In the genomic region with DNA sequence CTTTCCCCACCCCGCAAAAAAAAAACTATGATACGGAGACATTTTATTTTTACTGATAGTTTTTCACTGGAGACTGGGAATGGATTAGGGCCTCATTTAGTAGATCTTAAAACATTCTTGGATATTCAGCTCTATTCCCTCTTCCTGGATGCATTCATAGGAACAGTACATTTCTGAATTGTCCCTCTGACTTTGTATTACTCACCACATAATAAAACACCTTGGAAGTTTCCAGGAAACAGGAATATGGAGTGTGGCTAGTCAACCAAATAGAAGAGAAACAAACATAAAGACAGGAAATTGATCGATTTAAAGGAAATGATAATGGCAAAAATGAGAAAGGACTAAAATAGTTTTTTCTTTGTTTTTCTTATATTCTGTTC, we compare ENCODE assay signal across 10 cellular contexts.
A peak's percentile ranks its signal among the peaks of the same experiment; 100 is the strongest.
DNase-seq lines count a peak whose midpoint lies in the region; ATAC-seq, FAIRE-seq and TF ChIP-seq lines count a peak whose summit lies in the region.
"Had no signal": no experiment of that assay in that cellular context is flagged by ENCODE, and none has a peak within 500 bp of the region (broad histone marks: within the 10 kb centered on the region; RNA-seq: fewer than 3 reads in every experiment).

No MANE protein-coding gene starts in this region.

- H3K9me3 ChIP-seq in HepG2 (ENCODE audit: low read length) = no peaks in the 10 kb centered on the region
- H3K9me3 ChIP-seq in right lobe of liver = no peaks in the 10 kb centered on the region
- no peaks in the 10 kb centered on the region for H3K9me3 ChIP-seq in PC-9 (ENCODE audit: insufficient read depth, low read depth)
- peaks cover 10% of the 10 kb centered on the region for H3K9me3 ChIP-seq in endodermal cell (ENCODE audit: control insufficient read depth, low read length)
- no peaks in the 10 kb centered on the region for H3K9me3 ChIP-seq in mesenchymal stem cell (ENCODE audit: control insufficient read depth, low read length)

- H2AK5ac ChIP-seq in mesenchymal stem cell (ENCODE audit: low read length, severe bottlenecking) = no peak overlapping the region

- H2BK12ac ChIP-seq in mesenchymal stem cell (ENCODE audit: low read length in 2 of 2) = no peak overlapping the region

- CTCF ChIA-PET in HepG2 (lab: Yijun Ruan, JAX; ENCODE audit: low intra/inter-chr PET ratio, low total read pairs) = no interaction called here
- CTCF ChIA-PET in PC-9 (lab: Charles Lee) = no interaction called here

- no peak overlapping the region for H4K91ac ChIP-seq in mesenchymal stem cell (ENCODE audit: low read length)

- no peak for DNase-seq in HepG2 (ENCODE audit: low spot score)
- no peak for DNase-seq in right lobe of liver
- no peak for DNase-seq in PC-9
- DNase-seq in endodermal cell = no peak
- no peak for DNase-seq in type B pancreatic cell (ENCODE audit: extremely low spot score, unreplicated experiment)
- no peak for DNase-seq in NOMO-1 treated with DMSO at 0.1 percent for 48 hours (lab: John Stamatoyannopoulos, UW; ENCODE audit: unreplicated experiment)
- no peak for DNase-seq in mesenchymal stem cell

- H2BK120ac ChIP-seq in mesenchymal stem cell (ENCODE audit: low read depth, low read length) = no peak overlapping the region

- no peak overlapping the region for H3K18ac ChIP-seq in mesenchymal stem cell (ENCODE audit: low read depth in 1 of 2, low read length in 2 of 2)

- H3K36me3 Mint-ChIP-seq in endodermal cell (ENCODE audit: low read depth) = no peaks in the 10 kb centered on the region
- H3K36me3 Mint-ChIP-seq in type B pancreatic cell = no peaks in the 10 kb centered on the region

- POLR2A ChIA-PET in HepG2 (lab: Yijun Ruan, JAX) = no interaction called here
- POLR2A ChIA-PET in PC-9 (lab: Charles Lee; ENCODE audit: unreplicated experiment) = interaction anchor here (0.6 kb wide), 1 partner anchor 781 kb away, joined by 6 read pairs; a partner anchor contains a TSS

- intact Hi-C loops in HepG2 (cut with micrococcal nuclease; ENCODE audit: unreplicated experiment) = no loop called here
- intact Hi-C loops in right lobe of liver (cut with DNase I) = no loop called here
- intact Hi-C loops in PC-9 (cut with micrococcal nuclease; ENCODE audit: unreplicated experiment) = loop anchor here (5.0 kb wide), 2 partner anchors 86 to 131 kb away; a partner anchor contains a TSS

- no peak for TF ChIP-seq POLR2A in HepG2 (IDR thresholded peaks at IDR 0.05; ENCODE audit: insufficient read depth in 1 of 2, low read depth in 2 of 2, low read length in 2 of 2)
- TF ChIP-seq POLR2A in right lobe of liver (IDR thresholded peaks at IDR 0.05) = no peak

- H3K36me3 ChIP-seq in HepG2 (replicated peaks in 1 of 2; ENCODE audit: control insufficient read depth in 1 of 2, insufficient read depth in 2 of 2, low read length in 2 of 2) = no peaks in the 10 kb centered on the region
- no peaks in the 10 kb centered on the region for H3K36me3 ChIP-seq in right lobe of liver
- no peaks in the 10 kb centered on the region for H3K36me3 ChIP-seq in PC-9 (ENCODE audit: low read depth)
- H3K36me3 ChIP-seq in endodermal cell (ENCODE audit: control insufficient read depth, insufficient read depth, low read length) = no peaks in the 10 kb centered on the region
- no peaks in the 10 kb centered on the region for H3K36me3 ChIP-seq in mesenchymal stem cell (ENCODE audit: control insufficient read depth in 1 of 2, insufficient read depth in 2 of 2, low read depth in 1 of 2, low read length in 2 of 2)

- H3K79me1 ChIP-seq in mesenchymal stem cell (replicated peaks; ENCODE audit: low read length, poor library complexity, severe bottlenecking) = no peaks in the 10 kb centered on the region

- 65% methylated on average over 3 of the region's 3 CpGs for WGBS in HepG2 (ENCODE audit: low lambda C conversion rate)
- WGBS in right lobe of liver (ENCODE audit: insufficient coverage, low coverage, low lambda C conversion rate, missing lambda C conversion rate) = 55% methylated on average over 3 of the region's 3 CpGs
- WGBS in endodermal cell (ENCODE audit: insufficient coverage in 1 of 2, insufficient read length in 1 of 2), 2 experiments = 0 to 69% methylated on average over 1 to 3 of the region's 3 CpGs
- WGBS in mesenchymal stem cell = 0% methylated on average over 1 of the region's 3 CpGs

- H3K27me3 Mint-ChIP-seq in endodermal cell (ENCODE audit: insufficient read depth) = peaks cover 23% of the 10 kb centered on the region
- peaks cover 23% of the 10 kb centered on the region for H3K27me3 Mint-ChIP-seq in type B pancreatic cell

- H2AFZ ChIP-seq in HepG2 (ENCODE audit: low read length) (no peak overlapping the region), PC-9 (no peak overlapping the region; the same call in 1 of the 2 replicates), mesenchymal stem cell (ENCODE audit: low read depth, low read length) (no peak overlapping the region)

- BruUV-seq in HepG2 (replicated peaks; lab: Mats Ljungman, UMichigan) (no TSS peak), PC-9 (replicated peaks; lab: Mats Ljungman, UMichigan) (no TSS peak)

- no peak overlapping the region for H3K27ac ChIP-seq in HepG2 (ENCODE audit: extremely low read length, insufficient read depth, low read length)
- H3K27ac ChIP-seq in right lobe of liver = no peak overlapping the region
- no peak overlapping the region for H3K27ac ChIP-seq in PC-9
- H3K27ac ChIP-seq in endodermal cell (ENCODE audit: low read depth, low read length) = no peak overlapping the region
- no peak overlapping the region for H3K27ac ChIP-seq in mesenchymal stem cell (ENCODE audit: low read length, poor library complexity, severe bottlenecking)

- H3K4me3 ChIP-seq in HepG2 (replicated peaks in 1 of 3; ENCODE audit: insufficient read depth in 1 of 3, low read depth in 2 of 3, low read length in 3 of 3) (peak overlapping the region in 1 of 3 experiments; percentile 57; a peak in 1 of 6 replicates), right lobe of liver (no peak overlapping the region), PC-9 (peak overlapping the region; percentile 79; the same call in 1 of the 2 replicates), endodermal cell (ENCODE audit: low read length) (peak overlapping the region; percentile 93), mesenchymal stem cell (ENCODE audit: insufficient read depth in 1 of 2, low read depth in 1 of 2, low read length in 2 of 2) (peak overlapping the region in 1 of 2 experiments; percentile 87)

- H3K27me3 ChIP-seq in HepG2 (ENCODE audit: control insufficient read depth in 1 of 2, insufficient read depth in 2 of 2, low read length in 2 of 2) (no peaks in the 10 kb centered on the region; a peak in 1 of 5 replicates), right lobe of liver (no peaks in the 10 kb centered on the region), PC-9 (ENCODE audit: insufficient read depth, low read depth) (no peaks in the 10 kb centered on the region), endodermal cell (ENCODE audit: control insufficient read depth, insufficient read depth, low read length, poor library complexity, severe bottlenecking) (peaks cover 6% of the 10 kb centered on the region), mesenchymal stem cell (ENCODE audit: control insufficient read depth in 1 of 2, insufficient read depth in 1 of 2, low read length in 2 of 2) (peaks cover 8 to 10% of the 10 kb centered on the region in 2 experiments)

- H3K9me2 ChIP-seq in PC-9 (ENCODE audit: insufficient read depth) = no peaks in the 10 kb centered on the region

- in situ Hi-C loops in HepG2 (cut with HindIII; ENCODE audit: extremely low pct_ligation_motif_present, low pct_unique_long_range_greater_than_20kb) = no loop called here

- TF ChIP-seq CTCF in HepG2 (CRISPR knock-in tag; IDR thresholded peaks at IDR 0.05) (no peak), right lobe of liver (IDR thresholded peaks at IDR 0.05) (no peak), PC-9 (conservative IDR thresholded peaks at IDR 0.05) (no peak), endodermal cell (conservative IDR thresholded peaks at IDR 0.05) (no peak), type B pancreatic cell (conservative IDR thresholded peaks at IDR 0.05) (no peak)

- H2BK5ac ChIP-seq in mesenchymal stem cell (ENCODE audit: low read depth, low read length, poor library complexity, severe bottlenecking) = no peak overlapping the region

- no peak overlapping the region for H2BK15ac ChIP-seq in mesenchymal stem cell (ENCODE audit: low read depth, poor library complexity, severe bottlenecking)

- TF ChIP-seq EP300 in HepG2 (IDR thresholded peaks at IDR 0.05; ENCODE audit: low read depth in 2 of 2, low read length in 2 of 2) (no peak), HepG2 (CRISPR knock-in tag; IDR thresholded peaks at IDR 0.05; ENCODE audit: borderline replicate concordance) (no peak)

- no peak overlapping the region for H4K8ac ChIP-seq in mesenchymal stem cell (ENCODE audit: low read length)

- H3K23ac ChIP-seq in mesenchymal stem cell (ENCODE audit: low read length in 2 of 2) = no peak overlapping the region

- no peak for TF ChIP-seq RAD21 in HepG2 (CRISPR knock-in tag; IDR thresholded peaks at IDR 0.05)

- no peak overlapping the region for H3K4ac ChIP-seq in mesenchymal stem cell (ENCODE audit: low read depth in 1 of 2, low read length in 2 of 2)

- H3K4me1 ChIP-seq in HepG2 (ENCODE audit: insufficient read depth, low read length) = peaks cover 30% of the 10 kb centered on the region
- peaks cover 0 to 3% (median 0%) of the 10 kb centered on the region in 4 donors for H3K4me1 ChIP-seq in right lobe of liver
- no peaks in the 10 kb centered on the region for H3K4me1 ChIP-seq in PC-9 (replicated peaks; ENCODE audit: insufficient read depth)
- no peaks in the 10 kb centered on the region for H3K4me1 ChIP-seq in endodermal cell (ENCODE audit: control insufficient read depth, insufficient read depth, low read length)
- peaks cover 5% of the 10 kb centered on the region for H3K4me1 ChIP-seq in mesenchymal stem cell (ENCODE audit: control insufficient read depth, insufficient read depth, low read depth, low read length)

- H3K4me3 Mint-ChIP-seq in endodermal cell = peak overlapping the region; percentile 71
- peak overlapping the region; percentile 86 for H3K4me3 Mint-ChIP-seq in type B pancreatic cell

- H4K20me1 ChIP-seq in HepG2 (ENCODE audit: insufficient read depth, low read length) = no peaks in the 10 kb centered on the region
- H4K20me1 ChIP-seq in PC-9 (ENCODE audit: insufficient read depth) = no peaks in the 10 kb centered on the region

- peaks cover 12% of the 10 kb centered on the region for H3F3A ChIP-seq in PC-9 (ENCODE audit: insufficient read depth, low read depth)

- H3K27ac Mint-ChIP-seq in endodermal cell (no peak overlapping the region), type B pancreatic cell (peak overlapping the region; percentile 54)

- no peaks in the 10 kb centered on the region for H3K79me2 ChIP-seq in HepG2 (ENCODE audit: insufficient read depth, low read length)
- no peaks in the 10 kb centered on the region for H3K79me2 ChIP-seq in PC-9 (ENCODE audit: low read depth)

- H3K4me1 Mint-ChIP-seq in endodermal cell = peaks cover 5% of the 10 kb centered on the region
- H3K4me1 Mint-ChIP-seq in type B pancreatic cell (ENCODE audit: unreplicated experiment) = no peaks in the 10 kb centered on the region

- no peak overlapping the region for H3K14ac ChIP-seq in mesenchymal stem cell (ENCODE audit: low read length in 2 of 2)

- H3K9me3 Mint-ChIP-seq in endodermal cell = peaks cover 1% of the 10 kb centered on the region
- H3K9me3 Mint-ChIP-seq in type B pancreatic cell = no peaks in the 10 kb centered on the region

- ATAC-seq in HepG2 = no peak
- no peak for ATAC-seq in right lobe of liver
- ATAC-seq in GM19328 (IDR thresholded peaks at IDR 0.05; ENCODE audit: unreplicated experiment) = no peak

- FAIRE-seq in HepG2 (lab: Jason Lieb, UNC) = no peak
- FAIRE-seq: endometrium, islet of Langerhans had no signal

- H3K9ac ChIP-seq in HepG2 (ENCODE audit: insufficient read depth, low read depth, low read length) (no peak overlapping the region), endodermal cell (ENCODE audit: extremely low read depth, low read length, poor library complexity, severe bottlenecking) (no peak overlapping the region), mesenchymal stem cell (ENCODE audit: low read length) (no peak overlapping the region)

- peak overlapping the region; percentile 91; the same call in 1 of the 2 replicates for H3K4me2 ChIP-seq in HepG2 (ENCODE audit: low read depth, low read length)
- H3K4me2 ChIP-seq in PC-9 = peak overlapping the region; percentile 85
- H3K4me2 ChIP-seq in mesenchymal stem cell (ENCODE audit: low read length, poor library complexity, severe bottlenecking) = no peak overlapping the region

Comparison
In these comparisons a context has a peak if more than half of its experiments do, and no peak if none do; other contexts are left out.
1. H3K4me3 ChIP-seq: peak in PC-9 (single experiment) and endodermal cell (single experiment); none in right lobe of liver (0 of 3).